Comparison of ENCODE assay signal across 16 cellular contexts in genomic region chrX:3585719-3586118, GRCh38.
A peak's percentile ranks its signal among the peaks of the same experiment; 100 is the strongest.
DNase-seq lines count a peak whose midpoint lies in the region; ATAC-seq, FAIRE-seq and TF ChIP-seq lines count a peak whose summit lies in the region.
"Had no signal": no experiment of that assay in that cellular context is flagged by ENCODE, and none has a peak within 500 bp of the region (broad histone marks: within the 10 kb centered on the region; RNA-seq: fewer than 3 reads in every experiment).

No MANE protein-coding gene starts in this region.

- H3K4me2 ChIP-seq in A549 (no peak overlapping the region), GM23248 (ENCODE audit: unreplicated experiment) (no peak overlapping the region)
- H3K4me2 ChIP-seq: SK-N-SH had no signal

- H3K27ac Mint-ChIP-seq in natural killer cell treated with Interleukin-12 subunit alpha and Interleukin-12 subunit beta and Interleukin-15 and Interleukin-18, amount 100 ng/mL, for 72 hours: no peak overlapping the region
- H3K27ac Mint-ChIP-seq: CD4-positive, CD25-positive, alpha-beta regulatory T cell had no signal

- CTCF ChIA-PET in A549 (lab: Yijun Ruan, JAX): no interaction called here

- POLR2A ChIA-PET in A549 (lab: Yijun Ruan, JAX): no interaction called here

- DNase-seq in A549 (ENCODE audit: low read depth in 1 of 2, low spot score in 1 of 2): no peak
- DNase-seq in GM23248: peak; percentile 17
- peak; percentile 16 to 24 for DNase-seq in SHP77 (lab: John Stamatoyannopoulos, UW)
- peak; percentile 4 for DNase-seq in dermis blood vessel endothelial cell
- no peak for DNase-seq in natural killer cell treated with Interleukin-12 subunit alpha and Interleukin-12 subunit beta and Interleukin-15 and Interleukin-18, amount 100 ng/mL, for 72 hours (ENCODE audit: low spot score)
- no peak for DNase-seq in AG20443 (ENCODE audit: low spot score)
- DNase-seq: Caco-2; CD4-positive, CD25-positive, alpha-beta regulatory T cell; DMS53; KBM-7; NCI-H146; NCI-H526 treated with DMSO at 0.1 percent for 48 hours; SK-N-SH had no signal

- H3K27me3 Mint-ChIP-seq in natural killer cell treated with Interleukin-12 subunit alpha and Interleukin-12 subunit beta and Interleukin-15 and Interleukin-18, amount 100 ng/mL, for 72 hours: peaks cover 0 to 5% of the 10 kb centered on the region in 2 donors
- H3K27me3 Mint-ChIP-seq: CD4-positive, CD25-positive, alpha-beta regulatory T cell had no signal

- no peaks in the 10 kb centered on the region for H3K79me2 ChIP-seq in GM23248 (ENCODE audit: insufficient read depth)

- no peak for TF ChIP-seq CTCF in A549 (IDR thresholded peaks at IDR 0.05)

- H4K20me1 ChIP-seq in GM23248 (ENCODE audit: insufficient read depth): no peaks in the 10 kb centered on the region

- H3K4me1 Mint-ChIP-seq in natural killer cell treated with Interleukin-12 subunit alpha and Interleukin-12 subunit beta and Interleukin-15 and Interleukin-18, amount 100 ng/mL, for 72 hours (ENCODE audit: low read depth in 2 of 2): peaks cover 6 to 16% of the 10 kb centered on the region in 2 donors

- H3K27ac ChIP-seq in A549 (no peak overlapping the region), GM23248 (no peak overlapping the region)

- H3K9me3 Mint-ChIP-seq in natural killer cell treated with Interleukin-12 subunit alpha and Interleukin-12 subunit beta and Interleukin-15 and Interleukin-18, amount 100 ng/mL, for 72 hours: no peaks in the 10 kb centered on the region

- TF ChIP-seq RAD21 in A549 (conservative IDR thresholded peaks at IDR 0.05 in 1 of 2, IDR thresholded peaks at IDR 0.05 in 1 of 2): no peak

- no peaks in the 10 kb centered on the region for H3K9me2 ChIP-seq in GM23248 (ENCODE audit: insufficient read depth)
- H3K9me2 ChIP-seq: SK-N-SH had no signal

- no peaks in the 10 kb centered on the region for H3F3A ChIP-seq in GM23248 (ENCODE audit: insufficient read depth)

- H3K4me1 ChIP-seq in A549: no peaks in the 10 kb centered on the region
- no peaks in the 10 kb centered on the region for H3K4me1 ChIP-seq in GM23248 (ENCODE audit: insufficient read depth)
- H3K4me1 ChIP-seq: Caco-2 had no signal

- no peaks in the 10 kb centered on the region for H3K27me3 ChIP-seq in GM23248 (replicated peaks; ENCODE audit: insufficient read depth)

- no peak for TF ChIP-seq EP300 in A549 (IDR thresholded peaks at IDR 0.05)

- ATAC-seq in A549: no peak
- ATAC-seq in GM21737 (IDR thresholded peaks at IDR 0.05; ENCODE audit: unreplicated experiment): no peak
- ATAC-seq in GM18867 (IDR thresholded peaks at IDR 0.05; ENCODE audit: unreplicated experiment): no peak
- no peak for ATAC-seq in natural killer cell treated with Interleukin-12 subunit alpha and Interleukin-12 subunit beta and Interleukin-15 and Interleukin-18, amount 100 ng/mL, for 72 hours

- H3K36me3 ChIP-seq in GM23248 (ENCODE audit: low read depth): no peaks in the 10 kb centered on the region

- peaks cover 9% of the 10 kb centered on the region for H3K36me3 Mint-ChIP-seq in natural killer cell treated with Interleukin-12 subunit alpha and Interleukin-12 subunit beta and Interleukin-15 and Interleukin-18, amount 100 ng/mL, for 72 hours
- H3K36me3 Mint-ChIP-seq: CD4-positive, CD25-positive, alpha-beta regulatory T cell had no signal

- no peak for TF ChIP-seq POLR2A in A549 (IDR thresholded peaks at IDR 0.05; ENCODE audit: low read length)

- H3K9ac ChIP-seq in GM23248: no peak overlapping the region
- H3K9ac ChIP-seq: SK-N-SH had no signal

- 59% methylated on average over 3 of the region's 3 CpGs for WGBS in A549 (ENCODE audit: missing lambda C conversion rate)
- 6 to 9% methylated on average over 3 of the region's 3 CpGs for WGBS in GM23248 (ENCODE audit: low coverage in 1 of 2, low lambda C conversion rate in 2 of 2, missing lambda C conversion rate in 2 of 2), 2 experiments

- no peaks in the 10 kb centered on the region for H3K9me3 ChIP-seq in A549
- no peaks in the 10 kb centered on the region for H3K9me3 ChIP-seq in GM23248 (ENCODE audit: low read depth)
- H3K9me3 ChIP-seq: Caco-2, SK-N-SH had no signal

- H3K4me3 Mint-ChIP-seq in natural killer cell treated with Interleukin-12 subunit alpha and Interleukin-12 subunit beta and Interleukin-15 and Interleukin-18, amount 100 ng/mL, for 72 hours: no peak overlapping the region
- H3K4me3 Mint-ChIP-seq: CD4-positive, CD25-positive, alpha-beta regulatory T cell had no signal

- H2AFZ ChIP-seq in GM23248: no peak overlapping the region

- in situ Hi-C loops in GM23248 (cut with MboI): no loop called here

- H3K4me3 ChIP-seq in A549 (no peak overlapping the region), GM23248 (no peak overlapping the region)

- FAIRE-seq in A549 (lab: Jason Lieb, UNC): peak; percentile 81
- FAIRE-seq: A204.1 had no signal

TF ChIP-seq in A549, 52 proteins besides CTCF, POLR2A, EP300 and RAD21:
- TF ChIP-seq CBX8 (IDR thresholded peaks at IDR 0.05) (no peak), KDM5A (IDR thresholded peaks at IDR 0.05) (no peak), USF2 (IDR thresholded peaks at IDR 0.05) (no peak)

Comparison
In these comparisons a context has a peak if more than half of its experiments do, and no peak if none do; other contexts are left out.
1. DNase-seq: peak in GM23248 (single experiment), SHP77 (2 of 2) and dermis blood vessel endothelial cell (single experiment); none in A549 (0 of 2), natural killer cell treated with Interleukin-12 subunit alpha and Interleukin-12 subunit beta and Interleukin-15 and Interleukin-18, amount 100 ng/mL, for 72 hours (single experiment) and AG20443 (single experiment).